9 cellular contexts compared by ENCODE assay signal in the genomic region with DNA sequence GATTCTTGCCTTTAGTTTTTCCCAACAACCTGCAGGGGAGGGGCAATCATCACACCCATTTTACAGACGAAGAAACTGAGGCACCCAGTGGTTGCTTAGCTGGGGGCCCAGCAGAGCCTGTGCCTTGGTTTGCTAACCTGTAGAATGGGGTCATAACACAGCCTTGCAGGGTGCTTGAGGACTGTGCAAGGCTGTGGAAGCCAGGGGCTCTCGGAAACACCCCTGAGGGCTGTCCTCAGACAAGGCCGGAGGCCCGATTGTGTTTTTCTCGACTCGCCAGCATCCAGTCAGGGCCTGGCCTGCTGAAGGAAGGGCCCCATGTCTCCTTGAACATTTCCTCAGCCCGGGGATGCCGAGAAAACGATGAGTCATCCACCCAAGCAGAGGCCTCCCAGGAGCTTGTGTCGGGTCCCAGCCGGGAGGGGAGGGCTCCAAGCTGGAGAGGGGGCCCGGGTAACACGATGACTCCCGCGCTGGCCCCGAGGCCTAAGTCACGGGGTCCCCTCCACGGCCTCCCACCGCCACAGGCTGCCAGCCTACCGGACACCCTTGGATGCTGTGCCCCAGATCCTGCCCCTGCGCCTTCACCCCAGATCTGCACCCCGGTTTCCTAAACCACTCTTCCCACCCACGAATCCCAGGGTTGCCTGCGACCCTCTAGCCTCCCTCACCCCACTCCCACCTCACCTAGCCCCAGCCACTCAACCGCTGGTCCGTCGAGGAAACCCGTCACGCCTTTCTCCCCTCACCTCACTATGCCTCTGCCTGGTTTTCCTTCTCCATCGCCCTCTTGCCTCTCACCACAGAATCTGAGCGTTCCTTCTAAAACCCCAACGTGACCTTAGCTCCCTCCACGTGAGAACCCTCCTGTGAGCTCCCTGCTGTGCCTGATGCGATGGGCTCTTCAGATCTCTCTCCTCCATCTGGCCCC. TPM values are rescaled to one million over a fixed set of nuclear protein-coding genes. Genes with fewer than 3 reads are reported as not detected.
DNase-seq lines count a peak whose midpoint lies in the region; ATAC-seq and TF ChIP-seq lines count a peak whose summit lies in the region.
"Had no signal": no experiment of that assay in that cellular context is flagged by ENCODE, and none has a peak within 500 bp of the region (broad histone marks: within the 10 kb centered on the region; RNA-seq: fewer than 3 reads in every experiment).

No MANE protein-coding gene starts in this region.

- peak; percentile 89 for ATAC-seq in activated T-helper 17 cell treated with anti-CD3 and anti-CD28 coated beads, Interleukin-2, amount 50 U/mL, for 72 hours (replicated peaks)
- ATAC-seq in effector memory CD8-positive, alpha-beta T cell (replicated peaks) = no peak

- CTCF ChIA-PET in CD8-positive, alpha-beta memory T cell (lab: Charles Lee) = interaction anchor here (1.2 to 2.0 kb wide), 3 partner anchors 35 to 52 kb away, joined by 3 to 10 read pairs (median 4); no protein-coding TSS in a partner anchor

- no peak overlapping the region for H3K4me3 ChIP-seq in CD8-positive, alpha-beta memory T cell (ENCODE audit: low read length)
- H3K4me3 ChIP-seq in NB4 (ENCODE audit: low read depth, low read length) (no peak overlapping the region), kidney epithelial cell (ENCODE audit: low read depth, low read length) (no peak overlapping the region)

- intact Hi-C loops in activated T-helper 2 cell treated with anti-CD3 and anti-CD28 coated beads, Interferon-gamma antibody, Interleukin-2, Interleukin-4, amounts not matched to agents 10 μg/mL and 5 μg/mL and 100 μg/mL, durations not matched to agents 14 hours and 24 hours and 36 hours (cut with micrococcal nuclease) = no loop called here

- peaks cover 0 to 2% (median 0%) of the 10 kb centered on the region in 3 donors for H3K36me3 Mint-ChIP-seq in CD8-positive, alpha-beta memory T cell
- H3K36me3 Mint-ChIP-seq in activated T-helper 17 cell treated with anti-CD3 and anti-CD28 coated beads, Interleukin-2, amount 50 U/mL, for 72 hours (ENCODE audit: low read depth) = no peaks in the 10 kb centered on the region
- H3K36me3 Mint-ChIP-seq in effector memory CD8-positive, alpha-beta T cell (ENCODE audit: insufficient read depth) = peaks cover 9% of the 10 kb centered on the region
- no peaks in the 10 kb centered on the region for H3K36me3 Mint-ChIP-seq in activated T-helper 2 cell treated with anti-CD3 and anti-CD28 coated beads, Interferon-gamma antibody, Interleukin-2, Interleukin-4, amounts not matched to agents 10 μg/mL and 5 μg/mL and 100 μg/mL, durations not matched to agents 14 hours and 24 hours and 36 hours (ENCODE audit: low read depth)

- H3K36me3 ChIP-seq in CD8-positive, alpha-beta memory T cell (ENCODE audit: insufficient read depth, low read length) = peaks cover 4% of the 10 kb centered on the region
- no peaks in the 10 kb centered on the region for H3K36me3 ChIP-seq in kidney epithelial cell (ENCODE audit: control insufficient read depth, insufficient read depth, low read length)

- peaks cover 17 to 55% (median 50%) of the 10 kb centered on the region in 3 donors for H3K4me1 Mint-ChIP-seq in CD8-positive, alpha-beta memory T cell
- peaks cover 24% of the 10 kb centered on the region for H3K4me1 Mint-ChIP-seq in activated T-helper 17 cell treated with anti-CD3 and anti-CD28 coated beads, Interleukin-2, amount 50 U/mL, for 72 hours
- H3K4me1 Mint-ChIP-seq in effector memory CD8-positive, alpha-beta T cell (ENCODE audit: low read depth in 2 of 2) = peaks cover 44 to 51% of the 10 kb centered on the region in 2 donors
- peaks cover 13% of the 10 kb centered on the region for H3K4me1 Mint-ChIP-seq in activated T-helper 2 cell treated with anti-CD3 and anti-CD28 coated beads, Interferon-gamma antibody, Interleukin-2, Interleukin-4, amounts not matched to agents 10 μg/mL and 5 μg/mL and 100 μg/mL, durations not matched to agents 14 hours and 24 hours and 36 hours (ENCODE audit: low read depth)

- no peaks in the 10 kb centered on the region for H3K27me3 Mint-ChIP-seq in CD8-positive, alpha-beta memory T cell
- H3K27me3 Mint-ChIP-seq in activated T-helper 17 cell treated with anti-CD3 and anti-CD28 coated beads, Interleukin-2, amount 50 U/mL, for 72 hours = no peaks in the 10 kb centered on the region
- no peaks in the 10 kb centered on the region for H3K27me3 Mint-ChIP-seq in effector memory CD8-positive, alpha-beta T cell
- H3K27me3 Mint-ChIP-seq in activated T-helper 2 cell treated with anti-CD3 and anti-CD28 coated beads, Interferon-gamma antibody, Interleukin-2, Interleukin-4, amounts not matched to agents 10 μg/mL and 5 μg/mL and 100 μg/mL, durations not matched to agents 14 hours and 24 hours and 36 hours (ENCODE audit: low read depth) = no peaks in the 10 kb centered on the region

- no peaks in the 10 kb centered on the region for H3K27me3 ChIP-seq in CD8-positive, alpha-beta memory T cell (ENCODE audit: insufficient read depth, low read length, poor library complexity, severe bottlenecking)
- H3K27me3 ChIP-seq in kidney epithelial cell (ENCODE audit: control insufficient read depth, insufficient read depth, low read length) = peaks cover 2% of the 10 kb centered on the region

- no peaks in the 10 kb centered on the region for H3K9me3 ChIP-seq in CD8-positive, alpha-beta memory T cell (ENCODE audit: low read length)

- H3K27ac ChIP-seq in CD8-positive, alpha-beta memory T cell (ENCODE audit: low read depth, low read length) = peak overlapping the region; percentile 31
- H3K27ac ChIP-seq: epithelial cell of prostate had no signal

- H3K27ac Mint-ChIP-seq in CD8-positive, alpha-beta memory T cell = peak overlapping the region in 3 of 8 donors; percentile 66 to 92 (median 79)
- H3K27ac Mint-ChIP-seq in activated T-helper 17 cell treated with anti-CD3 and anti-CD28 coated beads, Interleukin-2, amount 50 U/mL, for 72 hours = no peak overlapping the region
- no peak overlapping the region for H3K27ac Mint-ChIP-seq in effector memory CD8-positive, alpha-beta T cell
- no peak overlapping the region for H3K27ac Mint-ChIP-seq in activated T-helper 2 cell treated with anti-CD3 and anti-CD28 coated beads, Interferon-gamma antibody, Interleukin-2, Interleukin-4, amounts not matched to agents 10 μg/mL and 5 μg/mL and 100 μg/mL, durations not matched to agents 14 hours and 24 hours and 36 hours

- H3K4me1 ChIP-seq in CD8-positive, alpha-beta memory T cell (ENCODE audit: insufficient read depth, low read length) = peaks cover 96% of the 10 kb centered on the region

- H3K4me3 Mint-ChIP-seq in CD8-positive, alpha-beta memory T cell = no peak overlapping the region
- H3K4me3 Mint-ChIP-seq in activated T-helper 17 cell treated with anti-CD3 and anti-CD28 coated beads, Interleukin-2, amount 50 U/mL, for 72 hours = no peak overlapping the region
- H3K4me3 Mint-ChIP-seq in effector memory CD8-positive, alpha-beta T cell = peak overlapping the region in 1 of 2 donors; percentile 25
- H3K4me3 Mint-ChIP-seq in activated T-helper 2 cell treated with anti-CD3 and anti-CD28 coated beads, Interferon-gamma antibody, Interleukin-2, Interleukin-4, amounts not matched to agents 10 μg/mL and 5 μg/mL and 100 μg/mL, durations not matched to agents 14 hours and 24 hours and 36 hours (ENCODE audit: low read depth) = no peak overlapping the region

- no peak for TF ChIP-seq CTCF in NB4 (IDR thresholded peaks at IDR 0.05; ENCODE audit: low read depth, low read length)
- no peak for TF ChIP-seq CTCF in kidney epithelial cell (IDR thresholded peaks at IDR 0.05; ENCODE audit: insufficient read depth, low read length, poor library complexity, severe bottlenecking)

- TF ChIP-seq POLR2A in NB4 (IDR thresholded peaks at IDR 0.05; ENCODE audit: extremely low read depth, insufficient read length) = no peak

- POLR2A ChIA-PET in CD8-positive, alpha-beta memory T cell (lab: Charles Lee) = interaction anchor here (0.5 kb wide), 1 partner anchor 19 kb away, joined by 5 read pairs; no protein-coding TSS in a partner anchor

- no peaks in the 10 kb centered on the region for H3K9me3 Mint-ChIP-seq in CD8-positive, alpha-beta memory T cell
- H3K9me3 Mint-ChIP-seq in activated T-helper 17 cell treated with anti-CD3 and anti-CD28 coated beads, Interleukin-2, amount 50 U/mL, for 72 hours = no peaks in the 10 kb centered on the region
- H3K9me3 Mint-ChIP-seq in effector memory CD8-positive, alpha-beta T cell = no peaks in the 10 kb centered on the region
- no peaks in the 10 kb centered on the region for H3K9me3 Mint-ChIP-seq in activated T-helper 2 cell treated with anti-CD3 and anti-CD28 coated beads, Interferon-gamma antibody, Interleukin-2, Interleukin-4, amounts not matched to agents 10 μg/mL and 5 μg/mL and 100 μg/mL, durations not matched to agents 14 hours and 24 hours and 36 hours

- DNase-seq in CD8-positive, alpha-beta memory T cell = no peak
- peak; percentile 92 for DNase-seq in NB4 (ENCODE audit: low read depth)
- peak; percentile 59 for DNase-seq in kidney epithelial cell (ENCODE audit: low read depth)
- DNase-seq in effector memory CD8-positive, alpha-beta T cell = no peak
- no peak for DNase-seq in NCI-H2107 treated with DMSO at 0.1 percent for 48 hours (lab: John Stamatoyannopoulos, UW; ENCODE audit: unreplicated experiment)
- no peak for DNase-seq in effector CD4-positive, alpha-beta T cell
- DNase-seq in activated T-helper 2 cell treated with anti-CD3 and anti-CD28 coated beads, Interferon-gamma antibody, Interleukin-2, Interleukin-4, amounts not matched to agents 10 μg/mL and 5 μg/mL and 100 μg/mL, durations not matched to agents 14 hours and 24 hours and 36 hours (ENCODE audit: low spot score) = no peak

RNA-seq across cellular contexts. Expression of gene NOL4L, which starts 10.6 kb away (rescaled TPM):
- total RNA-seq in CD8-positive, alpha-beta memory T cell = 10 to 100 TPM; 15.8 to 19.8 TPM
- polyA plus RNA-seq in CD8-positive, alpha-beta memory T cell = 15.4 TPM
- total RNA-seq in activated T-helper 17 cell treated with anti-CD3 and anti-CD28 coated beads, Interleukin-2, amount 50 U/mL, for 72 hours = 10 to 100 TPM in 1 of 2 donors, 1 to 10 TPM in 1; 9.9 to 28.5 TPM
- 31.4 and 35.7 TPM in 2 replicates for total RNA-seq in kidney epithelial cell
- 13.2 and 14.2 TPM in 2 replicates for total RNA-seq in activated T-helper 2 cell treated with anti-CD3 and anti-CD28 coated beads, Interferon-gamma antibody, Interleukin-2, Interleukin-4, amounts not matched to agents 10 μg/mL and 5 μg/mL and 100 μg/mL, durations not matched to agents 14 hours and 24 hours and 36 hours

Comparison
In these comparisons a context has a peak if more than half of its experiments do, and no peak if none do; other contexts are left out.
1. DNase-seq: peak in NB4 (single experiment) and kidney epithelial cell (single experiment); none in CD8-positive, alpha-beta memory T cell (0 of 5), effector memory CD8-positive, alpha-beta T cell (0 of 3), NCI-H2107 treated with DMSO at 0.1 percent for 48 hours (single experiment), effector CD4-positive, alpha-beta T cell (single experiment) and activated T-helper 2 cell treated with anti-CD3 and anti-CD28 coated beads, Interferon-gamma antibody, Interleukin-2, Interleukin-4, amounts not matched to agents 10 μg/mL and 5 μg/mL and 100 μg/mL, durations not matched to agents 14 hours and 24 hours and 36 hours (single experiment).